In genomic region chr16:3457434-3458252, GRCh38 we compare ENCODE assay signal across 1 cellular context.
A peak's percentile ranks its signal among the peaks of the same experiment; 100 is the strongest.
TF ChIP-seq lines count a peak whose summit lies in the region.

No MANE protein-coding gene starts in this region.

TF ChIP-seq in HepG2, 621 proteins besides CTCF, POLR2A, EP300 and RAD21 (continued from another document and continues in another):
- TF ChIP-seq ARID5B (CRISPR knock-in tag; IDR thresholded peaks at IDR 0.05) (peak; percentile 43; the same call in 1 of the 2 replicates), ZNF280B (CRISPR knock-in tag; IDR thresholded peaks at IDR 0.05; ENCODE audit: borderline replicate concordance) (peak; percentile 91; the same call in 1 of the 2 replicates), PRMT3 (CRISPR knock-in tag; IDR thresholded peaks at IDR 0.05; ENCODE audit: borderline replicate concordance, low read depth) (no peak), TMF1 (CRISPR knock-in tag; IDR thresholded peaks at IDR 0.05; ENCODE audit: low read depth) (no peak; the same call in 1 of the 2 replicates), ZBTB42 (CRISPR knock-in tag; IDR thresholded peaks at IDR 0.05) (peak; percentile 56; the same call in 1 of the 2 replicates), KMT2B (CRISPR knock-in tag; IDR thresholded peaks at IDR 0.05) (peak; percentile 67), CREB1 (IDR thresholded peaks at IDR 0.05) (no peak), CREB1 (CRISPR knock-in tag; IDR thresholded peaks at IDR 0.05) (no peak), KIAA2018 (CRISPR knock-in tag; IDR thresholded peaks at IDR 0.05; ENCODE audit: borderline replicate concordance) (no peak), ZNF570 (CRISPR knock-in tag; IDR thresholded peaks at IDR 0.05; ENCODE audit: borderline replicate concordance) (no peak), MEF2D (CRISPR knock-in tag; IDR thresholded peaks at IDR 0.05) (peak; percentile 64), NFE2L1 (CRISPR knock-in tag; IDR thresholded peaks at IDR 0.05; ENCODE audit: borderline replicate concordance) (no peak), ZBTB38 (CRISPR knock-in tag; IDR thresholded peaks at IDR 0.05) (peak; percentile 53; the same call in 1 of the 2 replicates), MEIS2 (CRISPR knock-in tag; IDR thresholded peaks at IDR 0.05) (peak; percentile 81; the same call in 1 of the 2 replicates), ZSCAN9 (CRISPR knock-in tag; IDR thresholded peaks at IDR 0.05; ENCODE audit: borderline replicate concordance) (peak; percentile 67; the same call in 1 of the 2 replicates), ELF4 (CRISPR knock-in tag; IDR thresholded peaks at IDR 0.05; ENCODE audit: borderline replicate concordance) (no peak), PHF5A (CRISPR knock-in tag; IDR thresholded peaks at IDR 0.05; ENCODE audit: low read depth, unreplicated experiment) (no peak), SMAD1 (CRISPR knock-in tag; IDR thresholded peaks at IDR 0.05; ENCODE audit: borderline replicate concordance, low read depth) (peak; percentile 91; the same call in 1 of the 2 replicates), ZNF138 (CRISPR knock-in tag; IDR thresholded peaks at IDR 0.05; ENCODE audit: low read depth) (no peak), HNRNPUL1 (IDR thresholded peaks at IDR 0.05; ENCODE audit: low read depth, low read length) (0 out of 2 replicates have a peak, but pooled peaks have one; percentile 66), SRSF1 (optimal IDR thresholded peaks at IDR 0.05; ENCODE audit: low read depth, low read length) (peak; percentile 77), TCF12 (IDR thresholded peaks at IDR 0.05) (no peak), TCF12 (CRISPR knock-in tag; IDR thresholded peaks at IDR 0.05) (peak; percentile 66; the same call in 1 of the 2 replicates), ZNF296 (CRISPR knock-in tag; conservative IDR thresholded peaks at IDR 0.05) (no peak), ZMYM2 (CRISPR knock-in tag; IDR thresholded peaks at IDR 0.05) (no peak), ZNF879 (CRISPR knock-in tag; IDR thresholded peaks at IDR 0.05) (no peak), HMG20A (CRISPR knock-in tag; IDR thresholded peaks at IDR 0.05; ENCODE audit: borderline replicate concordance) (no peak), ZBTB2 (CRISPR knock-in tag; IDR thresholded peaks at IDR 0.05; ENCODE audit: low read depth) (peak; percentile 70; the same call in 1 of the 2 replicates)
- TF ChIP-seq, protein P1, sequence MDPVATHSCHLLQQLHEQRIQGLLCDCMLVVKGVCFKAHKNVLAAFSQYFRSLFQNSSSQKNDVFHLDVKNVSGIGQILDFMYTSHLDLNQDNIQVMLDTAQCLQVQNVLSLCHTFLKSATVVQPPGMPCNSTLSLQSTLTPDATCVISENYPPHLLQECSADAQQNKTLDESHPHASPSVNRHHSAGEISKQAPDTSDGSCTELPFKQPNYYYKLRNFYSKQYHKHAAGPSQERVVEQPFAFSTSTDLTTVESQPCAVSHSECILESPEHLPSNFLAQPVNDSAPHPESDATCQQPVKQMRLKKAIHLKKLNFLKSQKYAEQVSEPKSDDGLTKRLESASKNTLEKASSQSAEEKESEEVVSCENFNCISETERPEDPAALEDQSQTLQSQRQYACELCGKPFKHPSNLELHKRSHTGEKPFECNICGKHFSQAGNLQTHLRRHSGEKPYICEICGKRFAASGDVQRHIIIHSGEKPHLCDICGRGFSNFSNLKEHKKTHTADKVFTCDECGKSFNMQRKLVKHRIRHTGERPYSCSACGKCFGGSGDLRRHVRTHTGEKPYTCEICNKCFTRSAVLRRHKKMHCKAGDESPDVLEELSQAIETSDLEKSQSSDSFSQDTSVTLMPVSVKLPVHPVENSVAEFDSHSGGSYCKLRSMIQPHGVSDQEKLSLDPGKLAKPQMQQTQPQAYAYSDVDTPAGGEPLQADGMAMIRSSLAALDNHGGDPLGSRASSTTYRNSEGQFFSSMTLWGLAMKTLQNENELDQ (CRISPR knock-in tag; IDR thresholded peaks at IDR 0.05; ENCODE audit: borderline replicate concordance) = no peak
- TF ChIP-seq, protein P2, sequence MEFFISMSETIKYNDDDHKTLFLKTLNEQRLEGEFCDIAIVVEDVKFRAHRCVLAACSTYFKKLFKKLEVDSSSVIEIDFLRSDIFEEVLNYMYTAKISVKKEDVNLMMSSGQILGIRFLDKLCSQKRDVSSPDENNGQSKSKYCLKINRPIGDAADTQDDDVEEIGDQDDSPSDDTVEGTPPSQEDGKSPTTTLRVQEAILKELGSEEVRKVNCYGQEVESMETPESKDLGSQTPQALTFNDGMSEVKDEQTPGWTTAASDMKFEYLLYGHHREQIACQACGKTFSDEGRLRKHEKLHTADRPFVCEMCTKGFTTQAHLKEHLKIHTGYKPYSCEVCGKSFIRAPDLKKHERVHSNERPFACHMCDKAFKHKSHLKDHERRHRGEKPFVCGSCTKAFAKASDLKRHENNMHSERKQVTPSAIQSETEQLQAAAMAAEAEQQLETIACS (CRISPR knock-in tag; IDR thresholded peaks at IDR 0.05) = no peak
- TF ChIP-seq, protein P3, sequence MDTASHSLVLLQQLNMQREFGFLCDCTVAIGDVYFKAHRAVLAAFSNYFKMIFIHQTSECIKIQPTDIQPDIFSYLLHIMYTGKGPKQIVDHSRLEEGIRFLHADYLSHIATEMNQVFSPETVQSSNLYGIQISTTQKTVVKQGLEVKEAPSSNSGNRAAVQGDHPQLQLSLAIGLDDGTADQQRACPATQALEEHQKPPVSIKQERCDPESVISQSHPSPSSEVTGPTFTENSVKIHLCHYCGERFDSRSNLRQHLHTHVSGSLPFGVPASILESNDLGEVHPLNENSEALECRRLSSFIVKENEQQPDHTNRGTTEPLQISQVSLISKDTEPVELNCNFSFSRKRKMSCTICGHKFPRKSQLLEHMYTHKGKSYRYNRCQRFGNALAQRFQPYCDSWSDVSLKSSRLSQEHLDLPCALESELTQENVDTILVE (CRISPR knock-in tag; IDR thresholded peaks at IDR 0.05) = peak; percentile 72; the same call in 1 of the 2 replicates
